ENCODE assay signal across 8 cellular contexts in genomic region chr1:1917995-1918900, GRCh38. TPM values are rescaled to one million over a fixed set of nuclear protein-coding genes. Genes with fewer than 3 reads are reported as not detected.
DNase-seq lines count a peak whose midpoint lies in the region; ATAC-seq and FAIRE-seq lines count a peak whose summit lies in the region.

No MANE protein-coding gene starts in this region.

- intact Hi-C loops in activated T-helper 1 cell treated with anti-CD3 and anti-CD28 coated beads, Interleukin-12 subunit alpha, Interleukin-12 subunit beta, Interleukin-2, Interleukin-4 antibody, amounts not matched to agents 30 ng/mL and 10 ng/mL and 1 ng/mL, durations not matched to agents 14 hours and 24 hours and 36 hours (cut with micrococcal nuclease): loop anchor here (2.0 kb wide), 1 partner anchor 669 kb away; the partner anchor contains the start of gene PRXL2B

- H3K36me3 Mint-ChIP-seq in activated T-helper 1 cell treated with anti-CD3 and anti-CD28 coated beads, Interleukin-12 subunit alpha, Interleukin-12 subunit beta, Interleukin-2, Interleukin-4 antibody, amounts not matched to agents 30 ng/mL and 10 ng/mL and 1 ng/mL, durations not matched to agents 14 hours and 24 hours and 36 hours (ENCODE audit: low read depth): no peaks in the 10 kb centered on the region
- no peaks in the 10 kb centered on the region for H3K36me3 Mint-ChIP-seq in stimulated activated effector memory CD8-positive, alpha-beta T cell treated with anti-CD3 and anti-CD28 coated beads, Interleukin-12 subunit alpha, Interleukin-12 subunit beta, amount 100 ng/mL, for 72 hours

- H3K27ac Mint-ChIP-seq in activated T-helper 1 cell treated with anti-CD3 and anti-CD28 coated beads, Interleukin-12 subunit alpha, Interleukin-12 subunit beta, Interleukin-2, Interleukin-4 antibody, amounts not matched to agents 30 ng/mL and 10 ng/mL and 1 ng/mL, durations not matched to agents 14 hours and 24 hours and 36 hours: no peak overlapping the region
- no peak overlapping the region for H3K27ac Mint-ChIP-seq in stimulated activated effector memory CD8-positive, alpha-beta T cell treated with anti-CD3 and anti-CD28 coated beads, Interleukin-12 subunit alpha, Interleukin-12 subunit beta, amount 100 ng/mL, for 72 hours

- H3K4me1 ChIP-seq in HAP-1 (peaks cover 11% of the 10 kb centered on the region), iPS-18a (ENCODE audit: control insufficient read depth, low read depth, low read length) (peaks cover 5% of the 10 kb centered on the region)

- H3K4me1 Mint-ChIP-seq in activated T-helper 1 cell treated with anti-CD3 and anti-CD28 coated beads, Interleukin-12 subunit alpha, Interleukin-12 subunit beta, Interleukin-2, Interleukin-4 antibody, amounts not matched to agents 30 ng/mL and 10 ng/mL and 1 ng/mL, durations not matched to agents 14 hours and 24 hours and 36 hours (ENCODE audit: low read depth): no peaks in the 10 kb centered on the region
- peaks cover 8% of the 10 kb centered on the region for H3K4me1 Mint-ChIP-seq in stimulated activated effector memory CD8-positive, alpha-beta T cell treated with anti-CD3 and anti-CD28 coated beads, Interleukin-12 subunit alpha, Interleukin-12 subunit beta, amount 100 ng/mL, for 72 hours

- H3K4me3 Mint-ChIP-seq in activated T-helper 1 cell treated with anti-CD3 and anti-CD28 coated beads, Interleukin-12 subunit alpha, Interleukin-12 subunit beta, Interleukin-2, Interleukin-4 antibody, amounts not matched to agents 30 ng/mL and 10 ng/mL and 1 ng/mL, durations not matched to agents 14 hours and 24 hours and 36 hours: peak overlapping the region; percentile 39
- peak overlapping the region; percentile 58 for H3K4me3 Mint-ChIP-seq in stimulated activated effector memory CD8-positive, alpha-beta T cell treated with anti-CD3 and anti-CD28 coated beads, Interleukin-12 subunit alpha, Interleukin-12 subunit beta, amount 100 ng/mL, for 72 hours

- no peak for DNase-seq in HAP-1 (ENCODE audit: low spot score in 2 of 2)
- DNase-seq in activated T-helper 1 cell treated with anti-CD3 and anti-CD28 coated beads, Interleukin-12 subunit alpha, Interleukin-12 subunit beta, Interleukin-2, Interleukin-4 antibody, amounts not matched to agents 30 ng/mL and 10 ng/mL and 1 ng/mL, durations not matched to agents 14 hours and 24 hours and 36 hours (ENCODE audit: low spot score): no peak
- DNase-seq in stimulated activated effector memory CD8-positive, alpha-beta T cell treated with anti-CD3 and anti-CD28 coated beads, Interleukin-12 subunit alpha, Interleukin-12 subunit beta, amount 100 ng/mL, for 72 hours (ENCODE audit: low spot score in 2 of 2): no peak
- DNase-seq in stimulated activated CD4-positive, alpha-beta T cell treated with anti-CD3 and anti-CD28 coated beads, Interleukin-4, amount 100 ng/mL, for 24 hours: no peak
- DNase-seq in frontal cortex (ENCODE audit: low spot score in 2 of 2): no peak
- no peak for DNase-seq in NCI-H187 treated with DMSO at 0.1 percent for 48 hours (lab: John Stamatoyannopoulos, UW)

- H3K27ac ChIP-seq in iPS-18a (ENCODE audit: low read length): no peak overlapping the region

- no peaks in the 10 kb centered on the region for H3K9me3 ChIP-seq in HAP-1
- no peaks in the 10 kb centered on the region for H3K9me3 ChIP-seq in iPS-18a (ENCODE audit: control insufficient read depth, low read depth, low read length)

- peak overlapping the region; percentile 42 for H3K9ac ChIP-seq in iPS-18a (ENCODE audit: low read length)

- no peaks in the 10 kb centered on the region for H3K27me3 ChIP-seq in HAP-1 (ENCODE audit: low read depth)
- H3K27me3 ChIP-seq in iPS-18a (ENCODE audit: control insufficient read depth, insufficient read depth, low read length): peaks cover 5% of the 10 kb centered on the region

- in situ Hi-C loops in HAP-1 (cut with MboI; ENCODE audit: low sequenced_read_pairs): no loop called here

- H3K4me3 ChIP-seq in HAP-1 (peak overlapping the region; percentile 44), iPS-18a (ENCODE audit: low read length) (peak overlapping the region; percentile 61)

- ATAC-seq in stimulated activated effector memory CD8-positive, alpha-beta T cell treated with anti-CD3 and anti-CD28 coated beads, Interleukin-12 subunit alpha, Interleukin-12 subunit beta, amount 100 ng/mL, for 72 hours: no peak
- ATAC-seq in HG03432 (IDR thresholded peaks at IDR 0.05; ENCODE audit: unreplicated experiment): no peak

- no peaks in the 10 kb centered on the region for H3K9me3 Mint-ChIP-seq in activated T-helper 1 cell treated with anti-CD3 and anti-CD28 coated beads, Interleukin-12 subunit alpha, Interleukin-12 subunit beta, Interleukin-2, Interleukin-4 antibody, amounts not matched to agents 30 ng/mL and 10 ng/mL and 1 ng/mL, durations not matched to agents 14 hours and 24 hours and 36 hours
- H3K9me3 Mint-ChIP-seq in stimulated activated effector memory CD8-positive, alpha-beta T cell treated with anti-CD3 and anti-CD28 coated beads, Interleukin-12 subunit alpha, Interleukin-12 subunit beta, amount 100 ng/mL, for 72 hours: no peaks in the 10 kb centered on the region

- H3K36me3 ChIP-seq in HAP-1 (replicated peaks) (no peaks in the 10 kb centered on the region), iPS-18a (ENCODE audit: control insufficient read depth, low read depth, low read length) (no peaks in the 10 kb centered on the region)

- FAIRE-seq in frontal cortex (lab: Jason Lieb, UNC): no peak

- peaks cover 7% of the 10 kb centered on the region for H3K27me3 Mint-ChIP-seq in activated T-helper 1 cell treated with anti-CD3 and anti-CD28 coated beads, Interleukin-12 subunit alpha, Interleukin-12 subunit beta, Interleukin-2, Interleukin-4 antibody, amounts not matched to agents 30 ng/mL and 10 ng/mL and 1 ng/mL, durations not matched to agents 14 hours and 24 hours and 36 hours (ENCODE audit: insufficient read depth)

RNA-seq across cellular contexts. Expression of gene TMEM52, which starts 0.8 kb away (rescaled TPM):
- 0.99 and 1.5 TPM in 2 replicates for total RNA-seq in activated T-helper 1 cell treated with anti-CD3 and anti-CD28 coated beads, Interleukin-12 subunit alpha, Interleukin-12 subunit beta, Interleukin-2, Interleukin-4 antibody, amounts not matched to agents 30 ng/mL and 10 ng/mL and 1 ng/mL, durations not matched to agents 14 hours and 24 hours and 36 hours
- total RNA-seq in frontal cortex: 1.6 TPM

RNA-seq across cellular contexts. Expression of gene CALML6, which starts 3.2 kb away (rescaled TPM):
- 0.36 and 0.51 TPM in 2 replicates for total RNA-seq in activated T-helper 1 cell treated with anti-CD3 and anti-CD28 coated beads, Interleukin-12 subunit alpha, Interleukin-12 subunit beta, Interleukin-2, Interleukin-4 antibody, amounts not matched to agents 30 ng/mL and 10 ng/mL and 1 ng/mL, durations not matched to agents 14 hours and 24 hours and 36 hours
- total RNA-seq in frontal cortex: not detected

RNA-seq across cellular contexts. Expression of gene GNB1, which starts 27.4 kb away (rescaled TPM):
- 382 and 398 TPM in 2 replicates for total RNA-seq in activated T-helper 1 cell treated with anti-CD3 and anti-CD28 coated beads, Interleukin-12 subunit alpha, Interleukin-12 subunit beta, Interleukin-2, Interleukin-4 antibody, amounts not matched to agents 30 ng/mL and 10 ng/mL and 1 ng/mL, durations not matched to agents 14 hours and 24 hours and 36 hours
- 154 TPM for total RNA-seq in frontal cortex
